Comparison of ENCODE assay signal across 20 cellular contexts in the genomic region with DNA sequence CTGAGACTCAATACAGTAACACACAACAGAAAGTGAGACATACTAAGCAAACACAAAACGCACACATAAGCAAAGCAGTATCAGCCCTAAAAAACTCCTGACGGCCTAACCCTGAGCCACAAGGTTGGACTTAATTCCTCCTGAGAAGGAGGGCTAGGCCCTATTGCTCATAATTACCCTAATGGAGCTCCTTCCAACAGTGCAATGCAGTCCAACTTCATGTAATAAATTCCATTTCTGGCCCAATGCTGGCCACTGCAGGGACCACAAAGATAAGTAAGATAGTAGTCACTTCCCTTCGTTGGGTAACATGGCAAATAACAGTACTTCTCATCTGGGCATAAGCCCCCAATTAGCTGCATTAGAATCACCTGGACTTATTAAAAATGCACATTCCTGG. TPM values are rescaled to one million over a fixed set of nuclear protein-coding genes. Genes with fewer than 3 reads are reported as not detected.
"Had no signal": no experiment of that assay in that cellular context is flagged by ENCODE, and none has a peak within 500 bp of the region (broad histone marks: within the 10 kb centered on the region; RNA-seq: fewer than 3 reads in every experiment).

No MANE protein-coding gene starts in this region.

- ATAC-seq: activated CD4-positive, alpha-beta T cell treated with anti-CD3 and anti-CD28 coated beads for 36 hours; left cardiac atrium; naive thymus-derived CD4-positive, alpha-beta T cell had no signal

- H3K27me3 Mint-ChIP-seq: activated CD4-positive, alpha-beta memory T cell treated with anti-CD3 and anti-CD28 coated beads, Interleukin-2, amount 10 ng/mL, durations not matched to agents 7 days and 5 days; activated CD4-positive, alpha-beta T cell treated with anti-CD3 and anti-CD28 coated beads for 36 hours; naive thymus-derived CD4-positive, alpha-beta T cell; stimulated activated naive CD8-positive, alpha-beta T cell treated with anti-CD3 and anti-CD28 coated beads, Interleukin-15, Interleukin-2, amounts not matched to agents 100 ng/mL and 50 ng/mL, for 24 hours had no signal

- H2AFZ ChIP-seq: parathyroid adenoma had no signal

- H3K4me3 Mint-ChIP-seq: activated CD4-positive, alpha-beta memory T cell treated with anti-CD3 and anti-CD28 coated beads, Interleukin-2, amount 10 ng/mL, durations not matched to agents 7 days and 5 days; activated CD4-positive, alpha-beta T cell treated with anti-CD3 and anti-CD28 coated beads for 36 hours; immature natural killer cell; stimulated activated naive CD8-positive, alpha-beta T cell treated with anti-CD3 and anti-CD28 coated beads, Interleukin-15, Interleukin-2, amounts not matched to agents 100 ng/mL and 50 ng/mL, for 24 hours had no signal

- H3K4me3 ChIP-seq: adrenal gland, lung, thoracic aorta had no signal

- H3K27me3 ChIP-seq: adrenal gland, brain microvascular endothelial cell had no signal

- H3K9me3 ChIP-seq: adrenal gland, thoracic aorta had no signal

- H3K27ac ChIP-seq: adrenal gland, brain microvascular endothelial cell, parathyroid adenoma, thoracic aorta, WERI-Rb-1 had no signal

- H3K9ac ChIP-seq: parathyroid adenoma had no signal

- H3K27ac Mint-ChIP-seq: activated CD4-positive, alpha-beta memory T cell treated with anti-CD3 and anti-CD28 coated beads, Interleukin-2, amount 10 ng/mL, durations not matched to agents 7 days and 5 days; activated CD4-positive, alpha-beta T cell treated with anti-CD3 and anti-CD28 coated beads for 36 hours; stimulated activated naive CD8-positive, alpha-beta T cell treated with anti-CD3 and anti-CD28 coated beads, Interleukin-15, Interleukin-2, amounts not matched to agents 100 ng/mL and 50 ng/mL, for 24 hours had no signal

- H3K36me3 ChIP-seq: brain microvascular endothelial cell, thoracic aorta had no signal

- DNase-seq: activated CD4-positive, alpha-beta memory T cell treated with anti-CD3 and anti-CD28 coated beads, Interleukin-2, amount 10 ng/mL, durations not matched to agents 7 days and 5 days; activated CD4-positive, alpha-beta T cell treated with anti-CD3 and anti-CD28 coated beads for 36 hours; activated CD8-positive, alpha-beta memory T cell treated with anti-CD3 and anti-CD28 coated beads, Interleukin-2, amount 50 U/mL, for 48 hours; activated naive CD4-positive, alpha-beta T cell; adrenal gland; brain microvascular endothelial cell; cerebellar nuclear complex; dermis blood vessel endothelial cell; immature natural killer cell; left cardiac atrium; naive thymus-derived CD4-positive, alpha-beta T cell; stimulated activated CD4-positive, alpha-beta T cell treated with anti-CD3 and anti-CD28 coated beads, Interleukin-15, amount 100 ng/mL, for 24 hours; stimulated activated CD4-positive, alpha-beta T cell treated with anti-CD3 and anti-CD28 coated beads, Interleukin-4, amount 100 ng/mL, for 24 hours; WERI-Rb-1 had no signal

RNA-seq across cellular contexts. Expression of gene PLA2G4F, which starts 47.5 kb away (rescaled TPM):
- total RNA-seq: activated CD4-positive, alpha-beta memory T cell treated with anti-CD3 and anti-CD28 coated beads, Interleukin-2, amount 10 ng/mL, durations not matched to agents 7 days and 5 days; activated CD4-positive, alpha-beta T cell treated with anti-CD3 and anti-CD28 coated beads for 36 hours; dermis blood vessel endothelial cell; mononuclear cell; naive thymus-derived CD4-positive, alpha-beta T cell; skeletal muscle tissue had no signal
- polyA plus RNA-seq: immature natural killer cell; naive thymus-derived CD4-positive, alpha-beta T cell had no signal
